Comparison of ENCODE assay signal across 20 cellular contexts in the genomic region with DNA sequence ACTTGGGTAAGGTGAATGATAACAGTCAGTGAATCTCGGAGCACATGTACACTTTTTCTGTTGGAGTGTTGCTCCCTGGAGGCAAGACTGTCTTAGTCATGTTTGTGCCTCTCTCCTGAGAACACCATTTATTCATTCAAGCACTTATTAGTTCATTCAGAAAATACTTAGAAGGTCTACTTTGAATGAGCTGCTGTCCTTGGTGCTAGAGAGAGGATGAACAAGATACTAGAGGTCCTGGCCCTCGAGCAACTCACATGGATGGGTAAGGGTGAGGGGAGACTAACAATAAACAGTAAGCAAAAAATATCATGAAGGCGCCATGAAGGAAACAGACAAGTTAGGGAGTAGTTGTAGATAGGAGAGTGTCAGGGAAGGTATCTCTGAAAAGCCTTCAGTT. TPM values are rescaled to one million over a fixed set of nuclear protein-coding genes. Genes with fewer than 3 reads are reported as not detected.
A peak's percentile ranks its signal among the peaks of the same experiment; 100 is the strongest.
DNase-seq lines count a peak whose midpoint lies in the region; ATAC-seq and TF ChIP-seq lines count a peak whose summit lies in the region.
"Had no signal": no experiment of that assay in that cellular context is flagged by ENCODE, and none has a peak within 500 bp of the region (broad histone marks: within the 10 kb centered on the region; RNA-seq: fewer than 3 reads in every experiment).

No MANE protein-coding gene starts in this region.

- peaks cover 2% of the 10 kb centered on the region for H3K27me3 Mint-ChIP-seq in GM23338 (ENCODE audit: insufficient read depth, low read depth, poor library complexity)

- no peak overlapping the region for H3K9ac ChIP-seq in PC-3 (ENCODE audit: low read length)

- H3K4me3 ChIP-seq in GM23338 (no peak overlapping the region), PC-3 (ENCODE audit: low read length) (no peak overlapping the region), cardiac fibroblast (replicated peaks in 1 of 2; ENCODE audit: low read depth in 2 of 2, low read length in 2 of 2) (no peak overlapping the region), psoas muscle (no peak overlapping the region)
- H3K4me3 ChIP-seq: ovary, sigmoid colon had no signal

- H3K9me2 ChIP-seq in GM23338 (ENCODE audit: insufficient read depth) = no peaks in the 10 kb centered on the region
- no peaks in the 10 kb centered on the region for H3K9me2 ChIP-seq in PC-3 (replicated peaks; ENCODE audit: low read length)

- H3K9me3 ChIP-seq in PC-3 (ENCODE audit: low read length) (no peaks in the 10 kb centered on the region), psoas muscle (no peaks in the 10 kb centered on the region)
- H3K9me3 ChIP-seq: ovary, sigmoid colon had no signal

- H3K4me1 ChIP-seq in GM23338 (ENCODE audit: insufficient read depth) (peaks cover 10% of the 10 kb centered on the region), PC-3 (ENCODE audit: insufficient read depth, low read length) (no peaks in the 10 kb centered on the region), psoas muscle (no peaks in the 10 kb centered on the region)

- peaks cover 14% of the 10 kb centered on the region for H3K4me1 Mint-ChIP-seq in GM23338
- H3K4me1 Mint-ChIP-seq: activated CD4-positive, alpha-beta T cell treated with anti-CD3 and anti-CD28 coated beads for 36 hours; natural killer cell had no signal

- H3K27ac ChIP-seq in GM23338 (ENCODE audit: low read depth) (no peak overlapping the region), PC-3 (ENCODE audit: low read length) (no peak overlapping the region), psoas muscle (no peak overlapping the region)
- H3K27ac ChIP-seq: ovary, sigmoid colon had no signal

- peak; percentile 45; the same call in 2 of the 3 replicates for ATAC-seq in GM23338
- no peak; the same call in 1 of the 2 replicates for ATAC-seq in PC-3
- ATAC-seq in GM21825 (IDR thresholded peaks at IDR 0.05; ENCODE audit: unreplicated experiment) = no peak
- ATAC-seq in psoas muscle = no peak
- ATAC-seq: activated CD4-positive, alpha-beta T cell treated with anti-CD3 and anti-CD28 coated beads for 36 hours; activated T-cell treated with anti-CD3 and anti-CD28 coated beads, Interleukin-2, amount 50 U/mL, for 4 hours; natural killer cell had no signal

- no peak for TF ChIP-seq CTCF in GM23338 (conservative IDR thresholded peaks at IDR 0.05; ENCODE audit: low read depth in 2 of 2)
- no peak for TF ChIP-seq CTCF in PC-3 (conservative IDR thresholded peaks at IDR 0.05; ENCODE audit: low read depth, low read length)
- no peak for TF ChIP-seq CTCF in cardiac fibroblast (IDR thresholded peaks at IDR 0.05; ENCODE audit: low read depth, low read length)
- TF ChIP-seq CTCF in psoas muscle (IDR thresholded peaks at IDR 0.05) = no peak

- no TSS peak for BruUV-seq in PC-3 (replicated peaks; lab: Mats Ljungman, UMichigan)

- no peaks in the 10 kb centered on the region; the same call in 2 of the 3 replicates for H3K9me3 Mint-ChIP-seq in GM23338
- H3K9me3 Mint-ChIP-seq: activated T-cell treated with anti-CD3 and anti-CD28 coated beads, Interleukin-2, amount 50 U/mL, for 4 hours; natural killer cell had no signal

- H3K27me3 ChIP-seq in GM23338 (ENCODE audit: insufficient read depth) (no peaks in the 10 kb centered on the region), PC-3 (ENCODE audit: low read length) (no peaks in the 10 kb centered on the region), psoas muscle (ENCODE audit: insufficient read depth in 3 of 3, low read length in 2 of 3) (no peaks in the 10 kb centered on the region)
- H3K27me3 ChIP-seq: ovary, sigmoid colon had no signal

- CTCF ChIA-PET in PC-3 (lab: Charles Lee) = no interaction called here

- no peak overlapping the region for H3K4me2 ChIP-seq in GM23338
- H3K4me2 ChIP-seq in PC-3 (ENCODE audit: low read length) = no peak overlapping the region

- WGBS in psoas muscle, 3 donors = 82 to 91% (median 82%) methylated on average over 3 of the region's 3 CpGs

- DNase-seq in GM23338 (ENCODE audit: low spot score) (peak; percentile 39), PC-3 (peak; percentile 45), cardiac fibroblast (ENCODE audit: low read depth in 2 of 2) (peak; percentile 15 to 31), left kidney (ENCODE audit: low read depth, low spot score) (peak; percentile 62), AG20443 (ENCODE audit: low spot score) (no peak), psoas muscle (no peak)
- DNase-seq in activated T-cell treated with anti-CD3 and anti-CD28 coated beads, Interleukin-2, amount 50 U/mL, for 48 hours = no peak
- DNase-seq: activated CD4-positive, alpha-beta T cell treated with anti-CD3 and anti-CD28 coated beads for 36 hours; activated CD8-positive, alpha-beta memory T cell treated with anti-CD3 and anti-CD28 coated beads for 24 hours; activated naive CD4-positive, alpha-beta T cell treated with Interleukin-2 at 50 U/mL for 16 hours; activated T-cell treated with anti-CD3 and anti-CD28 coated beads, Interleukin-2, amount 50 U/mL, for 4 hours; amygdala; MV-4-11; natural killer cell; NCI-H1694; NCI-H69; ovary; Right ventricle myocardium superior; sigmoid colon had no signal

- no peaks in the 10 kb centered on the region for H3K36me3 ChIP-seq in GM23338 (ENCODE audit: insufficient read depth)
- no peaks in the 10 kb centered on the region for H3K36me3 ChIP-seq in PC-3 (ENCODE audit: low read depth, low read length)
- no peaks in the 10 kb centered on the region for H3K36me3 ChIP-seq in psoas muscle (ENCODE audit: insufficient read depth in 1 of 2, low read depth in 1 of 2)
- H3K36me3 ChIP-seq: ovary, sigmoid colon had no signal

- intact Hi-C loops in PC-3 (cut with micrococcal nuclease) = loop anchor here (5.0 kb wide), 1 partner anchor 242 kb away; no protein-coding TSS in a partner anchor
- intact Hi-C loops in psoas muscle (cut with DNase I) = no loop called here

- H3F3A ChIP-seq in GM23338 (replicated peaks; ENCODE audit: low read depth) (no peaks in the 10 kb centered on the region), PC-3 (ENCODE audit: low read length, unreplicated experiment) (no peaks in the 10 kb centered on the region)

- H3K36me3 Mint-ChIP-seq in GM23338 (ENCODE audit: low read depth) = no peaks in the 10 kb centered on the region
- H3K36me3 Mint-ChIP-seq: natural killer cell had no signal

- H3K27ac Mint-ChIP-seq in GM23338 = no peak overlapping the region
- H3K27ac Mint-ChIP-seq: activated CD4-positive, alpha-beta T cell treated with anti-CD3 and anti-CD28 coated beads for 36 hours; natural killer cell had no signal

- H2AFZ ChIP-seq in GM23338 = no peak overlapping the region
- no peak overlapping the region for H2AFZ ChIP-seq in PC-3 (ENCODE audit: low read length)

- no peaks in the 10 kb centered on the region for H3K79me2 ChIP-seq in GM23338 (replicated peaks; ENCODE audit: insufficient read depth)
- H3K79me2 ChIP-seq in PC-3 (ENCODE audit: low read length) = no peaks in the 10 kb centered on the region

- no peak overlapping the region for H3K4me3 Mint-ChIP-seq in GM23338
- H3K4me3 Mint-ChIP-seq: activated CD4-positive, alpha-beta T cell treated with anti-CD3 and anti-CD28 coated beads for 36 hours; activated T-cell treated with anti-CD3 and anti-CD28 coated beads, Interleukin-2, amount 50 U/mL, for 4 hours; natural killer cell had no signal

- H4K20me1 ChIP-seq in GM23338 (replicated peaks; ENCODE audit: insufficient read depth) = no peaks in the 10 kb centered on the region
- H4K20me1 ChIP-seq in PC-3 (ENCODE audit: low read length) = no peaks in the 10 kb centered on the region

- POLR2A ChIA-PET in PC-3 (lab: Charles Lee; ENCODE audit: unreplicated experiment) = no interaction called here

TF ChIP-seq in GM23338, 12 proteins besides CTCF, POLR2A, EP300 and RAD21 (continues in another document):
- TF ChIP-seq, protein P1, sequence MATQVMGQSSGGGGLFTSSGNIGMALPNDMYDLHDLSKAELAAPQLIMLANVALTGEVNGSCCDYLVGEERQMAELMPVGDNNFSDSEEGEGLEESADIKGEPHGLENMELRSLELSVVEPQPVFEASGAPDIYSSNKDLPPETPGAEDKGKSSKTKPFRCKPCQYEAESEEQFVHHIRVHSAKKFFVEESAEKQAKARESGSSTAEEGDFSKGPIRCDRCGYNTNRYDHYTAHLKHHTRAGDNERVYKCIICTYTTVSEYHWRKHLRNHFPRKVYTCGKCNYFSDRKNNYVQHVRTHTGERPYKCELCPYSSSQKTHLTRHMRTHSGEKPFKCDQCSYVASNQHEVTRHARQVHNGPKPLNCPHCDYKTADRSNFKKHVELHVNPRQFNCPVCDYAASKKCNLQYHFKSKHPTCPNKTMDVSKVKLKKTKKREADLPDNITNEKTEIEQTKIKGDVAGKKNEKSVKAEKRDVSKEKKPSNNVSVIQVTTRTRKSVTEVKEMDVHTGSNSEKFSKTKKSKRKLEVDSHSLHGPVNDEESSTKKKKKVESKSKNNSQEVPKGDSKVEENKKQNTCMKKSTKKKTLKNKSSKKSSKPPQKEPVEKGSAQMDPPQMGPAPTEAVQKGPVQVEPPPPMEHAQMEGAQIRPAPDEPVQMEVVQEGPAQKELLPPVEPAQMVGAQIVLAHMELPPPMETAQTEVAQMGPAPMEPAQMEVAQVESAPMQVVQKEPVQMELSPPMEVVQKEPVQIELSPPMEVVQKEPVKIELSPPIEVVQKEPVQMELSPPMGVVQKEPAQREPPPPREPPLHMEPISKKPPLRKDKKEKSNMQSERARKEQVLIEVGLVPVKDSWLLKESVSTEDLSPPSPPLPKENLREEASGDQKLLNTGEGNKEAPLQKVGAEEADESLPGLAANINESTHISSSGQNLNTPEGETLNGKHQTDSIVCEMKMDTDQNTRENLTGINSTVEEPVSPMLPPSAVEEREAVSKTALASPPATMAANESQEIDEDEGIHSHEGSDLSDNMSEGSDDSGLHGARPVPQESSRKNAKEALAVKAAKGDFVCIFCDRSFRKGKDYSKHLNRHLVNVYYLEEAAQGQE (IDR thresholded peaks at IDR 0.05; ENCODE audit: unreplicated experiment) = peak; percentile 76
- TF ChIP-seq POLR2AphosphoS5 (IDR thresholded peaks at IDR 0.05; ENCODE audit: low read depth) = no peak
- no peak for TF ChIP-seq EZH2phosphoT487 (IDR thresholded peaks at IDR 0.05; ENCODE audit: unreplicated experiment)

RNA-seq across cellular contexts. Expression of a gene that starts 17.1 kb away (rescaled TPM):
- 5.2 and 6.9 TPM in 2 replicates for total RNA-seq in GM23338 (2014; rRNA removed; shearing (Covaris generic))
- polyA plus RNA-seq in GM23338 (2016; fragmentation: Nextera tagmentation; extraction: Ambion mirVana) (1.1 and 1.6 TPM in 2 replicates), psoas muscle (10 to 100 TPM in 2 of 3 donors, 1 to 10 TPM in 1; 9.6 to 67.9 (median 22.1) TPM)
- total RNA-seq in PC-3 (2014; rRNA removed) (42.9 and 45.2 TPM in 2 replicates), psoas muscle (100 to 1,000 TPM in 1 of 4 donors, 10 to 100 TPM in 3; 66.7 to 139 (median 76.3) TPM)

RNA-seq across cellular contexts. Expression of a gene that starts 40.2 kb away (rescaled TPM):
- total RNA-seq in GM23338 (2014; rRNA removed; shearing (Covaris generic)) = 18.8 and 20.7 TPM in 2 replicates
- 23.0 and 28.3 TPM in 2 replicates for polyA plus RNA-seq in GM23338 (2016; fragmentation: Nextera tagmentation; extraction: Ambion mirVana)
- 31.3 and 31.5 TPM in 2 replicates for total RNA-seq in PC-3 (2014; rRNA removed)
- total RNA-seq in psoas muscle = 10 to 100 TPM; 14.1 to 25.8 (median 22.7) TPM
- 10 to 100 TPM; 21.0 to 41.9 (median 21.6) TPM for polyA plus RNA-seq in psoas muscle

Comparison
In these comparisons a context has a peak if more than half of its experiments do, and no peak if none do; other contexts are left out.
1. DNase-seq: peak in GM23338 (single experiment), PC-3 (single experiment), cardiac fibroblast (2 of 2) and left kidney (single experiment); none in AG20443 (single experiment), activated T-cell treated with anti-CD3 and anti-CD28 coated beads, Interleukin-2, amount 50 U/mL, for 48 hours (0 of 2) and psoas muscle (0 of 2).